Comparison of ENCODE assay signal across 11 cellular contexts in genomic region chr17:6507535-6507934, GRCh38. TPM values are rescaled to one million over a fixed set of nuclear protein-coding genes. Genes with fewer than 3 reads are reported as not detected.
DNase-seq lines count a peak whose midpoint lies in the region; ATAC-seq and TF ChIP-seq lines count a peak whose summit lies in the region.
"Had no signal": no experiment of that assay in that cellular context is flagged by ENCODE, and none has a peak within 500 bp of the region (broad histone marks: within the 10 kb centered on the region; RNA-seq: fewer than 3 reads in every experiment).

No MANE protein-coding gene starts in this region.

- no peak overlapping the region for H3K4me3 ChIP-seq in PC-3 (ENCODE audit: low read length)
- no peak overlapping the region for H3K4me3 ChIP-seq in esophagus (ENCODE audit: low read depth in 1 of 2, low read length in 2 of 2)
- H3K4me3 ChIP-seq in mesendoderm (ENCODE audit: low read length): no peak overlapping the region
- H3K4me3 ChIP-seq in tibial nerve: no peak overlapping the region
- H3K4me3 ChIP-seq: thoracic aorta had no signal

- H3F3A ChIP-seq in PC-3 (ENCODE audit: low read length, unreplicated experiment): no peaks in the 10 kb centered on the region

- TF ChIP-seq POLR2A in tibial nerve (IDR thresholded peaks at IDR 0.05): no peak

- no peak overlapping the region for H4K8ac ChIP-seq in mesendoderm (ENCODE audit: low read depth, low read length)

- H3K9me3 ChIP-seq in PC-3 (ENCODE audit: low read length): no peaks in the 10 kb centered on the region
- H3K9me3 ChIP-seq in esophagus (ENCODE audit: control insufficient read depth in 2 of 2, insufficient read depth in 1 of 2, low read depth in 1 of 2, low read length in 1 of 2): peaks cover 0 to 3% of the 10 kb centered on the region in 2 donors
- H3K9me3 ChIP-seq in tibial nerve: no peaks in the 10 kb centered on the region
- H3K9me3 ChIP-seq: thoracic aorta had no signal

- TF ChIP-seq CTCF in PC-3 (conservative IDR thresholded peaks at IDR 0.05; ENCODE audit: low read depth, low read length) (no peak), osteocyte (IDR thresholded peaks at IDR 0.05) (no peak), tibial nerve (IDR thresholded peaks at IDR 0.05) (no peak)

- no peak overlapping the region for H3K56ac ChIP-seq in mesendoderm (ENCODE audit: low read length)

- no peak overlapping the region for H2BK5ac ChIP-seq in mesendoderm (ENCODE audit: low read length)

- H3K27me3 Mint-ChIP-seq in osteocyte (ENCODE audit: unreplicated experiment): no peaks in the 10 kb centered on the region
- H3K27me3 Mint-ChIP-seq: activated CD4-positive, alpha-beta memory T cell treated with anti-CD3 and anti-CD28 coated beads, Interleukin-2, amount 10 ng/mL, durations not matched to agents 7 days and 5 days had no signal

- H3K18ac ChIP-seq in mesendoderm (ENCODE audit: low read length): no peak overlapping the region

- no peaks in the 10 kb centered on the region for H3K9me3 Mint-ChIP-seq in osteocyte (ENCODE audit: unreplicated experiment)
- H3K9me3 Mint-ChIP-seq: activated CD4-positive, alpha-beta memory T cell treated with anti-CD3 and anti-CD28 coated beads, Interleukin-2, amount 10 ng/mL, durations not matched to agents 7 days and 5 days; brain had no signal

- H3K36me3 Mint-ChIP-seq in osteocyte (ENCODE audit: unreplicated experiment): no peaks in the 10 kb centered on the region
- H3K36me3 Mint-ChIP-seq: brain had no signal

- DNase-seq in Caki2 (ENCODE audit: low read depth) (peak; percentile 64), PC-3 (peak; percentile 90), osteocyte (ENCODE audit: extremely low spot score, unreplicated experiment) (no peak), NCI-H526 treated with DMSO at 0.1 percent for 48 hours (lab: John Stamatoyannopoulos, UW) (no peak), mesendoderm (no peak), tibial nerve (ENCODE audit: low spot score in 2 of 2) (no peak)
- DNase-seq in stimulated activated CD4-positive, alpha-beta T cell treated with anti-CD3 and anti-CD28 coated beads, Interleukin-4, amount 100 ng/mL, for 24 hours: no peak
- DNase-seq: activated CD4-positive, alpha-beta memory T cell treated with anti-CD3 and anti-CD28 coated beads, Interleukin-2, amount 10 ng/mL, durations not matched to agents 7 days and 5 days had no signal

- no peak overlapping the region for H4K5ac ChIP-seq in mesendoderm (ENCODE audit: low read length)

- no peak overlapping the region for H2AK5ac ChIP-seq in mesendoderm (ENCODE audit: low read length)

- WGBS in esophagus, 2 donors: 29 to 44% methylated on average over 7 of the region's 7 CpGs
- WGBS in mesendoderm (ENCODE audit: extremely low coverage, insufficient coverage, low lambda C conversion rate): no CpG with 5 or more reads among the region's 7 CpGs
- 75 to 78% methylated on average over 7 of the region's 7 CpGs for WGBS in tibial nerve, 2 donors

- H3K79me2 ChIP-seq in PC-3 (ENCODE audit: low read length) (no peaks in the 10 kb centered on the region), mesendoderm (ENCODE audit: control insufficient read depth, insufficient read depth, low read length) (no peaks in the 10 kb centered on the region)

- no peak overlapping the region for H3K4me3 Mint-ChIP-seq in osteocyte (ENCODE audit: unreplicated experiment)
- H3K4me3 Mint-ChIP-seq: activated CD4-positive, alpha-beta memory T cell treated with anti-CD3 and anti-CD28 coated beads, Interleukin-2, amount 10 ng/mL, durations not matched to agents 7 days and 5 days; brain had no signal

- no peak overlapping the region for H2BK15ac ChIP-seq in mesendoderm (replicated peaks; ENCODE audit: low read depth)

- no peak overlapping the region for H3K23ac ChIP-seq in mesendoderm (ENCODE audit: low read length)

- in situ Hi-C loops in Caki2 (cut with HindIII; ENCODE audit: low pct_unique_long_range_greater_than_20kb, low sequenced_read_pairs): no loop called here

- H3K27me3 ChIP-seq in PC-3 (ENCODE audit: low read length) (no peaks in the 10 kb centered on the region), esophagus (ENCODE audit: control insufficient read depth in 1 of 2, insufficient read depth in 2 of 2, low read length in 2 of 2) (no peaks in the 10 kb centered on the region), mesendoderm (ENCODE audit: insufficient read depth, low read length, poor library complexity) (no peaks in the 10 kb centered on the region), tibial nerve (no peaks in the 10 kb centered on the region)

- TF ChIP-seq EP300 in tibial nerve (IDR thresholded peaks at IDR 0.05): no peak

- H3K4me2 ChIP-seq in PC-3 (ENCODE audit: low read length): peak overlapping the region; percentile 57; the same call in 1 of the 2 replicates
- H3K4me2 ChIP-seq in mesendoderm (ENCODE audit: low read length): no peak overlapping the region

- intact Hi-C loops in PC-3 (cut with micrococcal nuclease): loop anchor here (5.0 kb wide), 1 partner anchor 45 kb away; no protein-coding TSS in a partner anchor

- H3K4me1 ChIP-seq in PC-3 (ENCODE audit: insufficient read depth, low read length) (peaks cover 40% of the 10 kb centered on the region), esophagus (ENCODE audit: control insufficient read depth in 2 of 2, insufficient read depth in 2 of 2, low read length in 1 of 2) (peaks cover 11 to 14% of the 10 kb centered on the region in 2 donors), mesendoderm (ENCODE audit: control insufficient read depth, low read depth, low read length) (peaks cover 4% of the 10 kb centered on the region), tibial nerve (peaks cover 0 to 10% (median 0%) of the 10 kb centered on the region in 4 donors)

- POLR2A ChIA-PET in PC-3 (lab: Charles Lee; ENCODE audit: unreplicated experiment): interaction anchor here (0.5 to 0.6 kb wide), 2 partner anchors 16 to 631 kb away, joined by 3 to 4 read pairs; no protein-coding TSS in a partner anchor

- no peak overlapping the region for H3K4ac ChIP-seq in mesendoderm (ENCODE audit: low read depth, low read length)

- H3K9me2 ChIP-seq in PC-3 (replicated peaks; ENCODE audit: low read length): no peaks in the 10 kb centered on the region

- ATAC-seq in PC-3: peak; percentile 89

- H3K9ac ChIP-seq in PC-3 (ENCODE audit: low read length): peak overlapping the region; percentile 47; the same call in 1 of the 2 replicates
- H3K9ac ChIP-seq in mesendoderm (ENCODE audit: low read length): no peak overlapping the region

- H4K20me1 ChIP-seq in PC-3 (ENCODE audit: low read length): no peaks in the 10 kb centered on the region

- peak overlapping the region; percentile 54 for H3K27ac Mint-ChIP-seq in osteocyte (ENCODE audit: unreplicated experiment)
- H3K27ac Mint-ChIP-seq: activated CD4-positive, alpha-beta memory T cell treated with anti-CD3 and anti-CD28 coated beads, Interleukin-2, amount 10 ng/mL, durations not matched to agents 7 days and 5 days had no signal

- H3K4me1 Mint-ChIP-seq in osteocyte (ENCODE audit: unreplicated experiment): peaks cover 20% of the 10 kb centered on the region
- H3K4me1 Mint-ChIP-seq: activated CD4-positive, alpha-beta memory T cell treated with anti-CD3 and anti-CD28 coated beads, Interleukin-2, amount 10 ng/mL, durations not matched to agents 7 days and 5 days; brain had no signal

- H3K36me3 ChIP-seq in PC-3 (ENCODE audit: low read depth, low read length): no peaks in the 10 kb centered on the region
- H3K36me3 ChIP-seq in esophagus (ENCODE audit: control insufficient read depth in 2 of 2, insufficient read depth in 2 of 2, low read length in 1 of 2): peaks cover 5 to 16% of the 10 kb centered on the region in 2 donors
- H3K36me3 ChIP-seq in mesendoderm (ENCODE audit: control insufficient read depth, insufficient read depth, low read length): no peaks in the 10 kb centered on the region
- H3K36me3 ChIP-seq in tibial nerve: peaks cover 0 to 9% (median 0%) of the 10 kb centered on the region in 3 donors
- H3K36me3 ChIP-seq: thoracic aorta had no signal

- H2BK120ac ChIP-seq in mesendoderm (ENCODE audit: low read depth, low read length): no peak overlapping the region

- H3K79me1 ChIP-seq in mesendoderm (ENCODE audit: low read length): no peaks in the 10 kb centered on the region

- no peak overlapping the region for H2AFZ ChIP-seq in PC-3 (ENCODE audit: low read length)

- BruUV-seq in PC-3 (replicated peaks; lab: Mats Ljungman, UMichigan): no TSS peak

- H3K27ac ChIP-seq in PC-3 (ENCODE audit: low read length) (peak overlapping the region; percentile 93), esophagus (ENCODE audit: low read depth in 2 of 2, low read length in 1 of 2) (peak overlapping the region; percentile 41 to 98), mesendoderm (ENCODE audit: low read depth, low read length) (no peak overlapping the region), tibial nerve (no peak overlapping the region)
- H3K27ac ChIP-seq: thoracic aorta had no signal

- CTCF ChIA-PET in PC-3 (lab: Charles Lee): no interaction called here

RNA-seq across cellular contexts. Expression of gene PITPNM3, which starts 48.8 kb away (rescaled TPM):
- total RNA-seq in Caki2 (2014; rRNA removed; shearing (Covaris generic); ENCODE audit: low replicate concordance): 0.20 and 2.2 TPM in 2 replicates
- total RNA-seq in PC-3 (2014; rRNA removed) (7.1 and 9.7 TPM in 2 replicates), osteocyte (0.78 and 0.94 TPM in 2 replicates), tibial nerve (1 to 10 TPM in 3 of 4 donors, under 1 TPM in 1; 0.90 to 5.2 (median 2.3) TPM)
- polyA plus RNA-seq in esophagus: 10 to 100 TPM in 1 of 2 donors, 1 to 10 TPM in 1; 9.5 to 14.4 TPM
- polyA plus RNA-seq in mesendoderm (2013, experiment 1 of 2): 0.42 TPM
- 0.31 TPM for polyA plus RNA-seq in mesendoderm (2013, experiment 2 of 2)

Comparison
In these comparisons a context has a peak if more than half of its experiments do, and no peak if none do; other contexts are left out.
1. DNase-seq: peak in Caki2 (single experiment) and PC-3 (single experiment); none in osteocyte (single experiment), stimulated activated CD4-positive, alpha-beta T cell treated with anti-CD3 and anti-CD28 coated beads, Interleukin-4, amount 100 ng/mL, for 24 hours (single experiment), NCI-H526 treated with DMSO at 0.1 percent for 48 hours (single experiment), mesendoderm (single experiment) and tibial nerve (0 of 2).
2. H3K27ac ChIP-seq: peak in PC-3 (single experiment) and esophagus (2 of 2); none in mesendoderm (single experiment) and tibial nerve (0 of 4).